27 cellular contexts compared by ENCODE assay signal in genomic region chr13:85312071-85312470, GRCh38.
"Had no signal": no experiment of that assay in that cellular context is flagged by ENCODE, and none has a peak within 500 bp of the region (broad histone marks: within the 10 kb centered on the region; RNA-seq: fewer than 3 reads in every experiment).

No MANE protein-coding gene starts in this region.

- FAIRE-seq: endothelial cell of umbilical vein had no signal

- H3K27me3 Mint-ChIP-seq: activated CD4-positive, alpha-beta memory T cell treated with anti-CD3 and anti-CD28 coated beads for 36 hours; activated CD4-positive, alpha-beta T cell treated with anti-CD3 and anti-CD28 coated beads, Interleukin-2, amount 10 ng/mL, durations not matched to agents 24 days and 14 days; activated naive CD4-positive, alpha-beta T cell treated with anti-CD3 and anti-CD28 coated beads, Interleukin-2, amount 50 U/mL, for 24 hours; activated naive CD8-positive, alpha-beta T cell treated with anti-CD3 and anti-CD28 coated beads, Interleukin-2, amount 50 U/mL, for 24 hours; activated T-cell treated with anti-CD3 and anti-CD28 coated beads, Interleukin-2, amount 50 U/mL, for 24 hours; progenitor cell of endocrine pancreas; stimulated activated memory B cell treated with anti-CD40 and anti-IgM and Interleukin-4, amounts not matched to agents 10 μg/mL and 1 μg/mL and 100 μg/mL, for 72 hours had no signal

- H3K4me1 Mint-ChIP-seq: activated CD4-positive, alpha-beta T cell treated with anti-CD3 and anti-CD28 coated beads, Interleukin-2, amount 10 ng/mL, durations not matched to agents 24 days and 14 days; activated naive CD4-positive, alpha-beta T cell treated with anti-CD3 and anti-CD28 coated beads, Interleukin-2, amount 50 U/mL, for 24 hours; activated naive CD8-positive, alpha-beta T cell treated with anti-CD3 and anti-CD28 coated beads, Interleukin-2, amount 50 U/mL, for 24 hours; stimulated activated memory B cell treated with anti-CD40 and anti-IgM and Interleukin-4, amounts not matched to agents 10 μg/mL and 1 μg/mL and 100 μg/mL, for 72 hours had no signal

- H3K27ac Mint-ChIP-seq: activated CD4-positive, alpha-beta memory T cell treated with anti-CD3 and anti-CD28 coated beads for 36 hours; activated CD4-positive, alpha-beta T cell treated with anti-CD3 and anti-CD28 coated beads, Interleukin-2, amount 10 ng/mL, durations not matched to agents 24 days and 14 days; activated naive CD4-positive, alpha-beta T cell treated with anti-CD3 and anti-CD28 coated beads, Interleukin-2, amount 50 U/mL, for 24 hours; activated naive CD8-positive, alpha-beta T cell treated with anti-CD3 and anti-CD28 coated beads, Interleukin-2, amount 50 U/mL, for 24 hours; activated T-cell treated with anti-CD3 and anti-CD28 coated beads, Interleukin-2, amount 50 U/mL, for 24 hours; progenitor cell of endocrine pancreas; stimulated activated memory B cell treated with anti-CD40 and anti-IgM and Interleukin-4, amounts not matched to agents 10 μg/mL and 1 μg/mL and 100 μg/mL, for 72 hours had no signal

- H3K36me3 Mint-ChIP-seq: activated CD4-positive, alpha-beta memory T cell treated with anti-CD3 and anti-CD28 coated beads for 36 hours; activated naive CD4-positive, alpha-beta T cell treated with anti-CD3 and anti-CD28 coated beads, Interleukin-2, amount 50 U/mL, for 24 hours; stimulated activated memory B cell treated with anti-CD40 and anti-IgM and Interleukin-4, amounts not matched to agents 10 μg/mL and 1 μg/mL and 100 μg/mL, for 72 hours had no signal

- DNase-seq: activated CD4-positive, alpha-beta memory T cell treated with anti-CD3 and anti-CD28 coated beads for 36 hours; activated CD4-positive, alpha-beta T cell treated with anti-CD3 and anti-CD28 coated beads, Interleukin-2, amount 10 ng/mL, durations not matched to agents 24 days and 14 days; activated CD4-positive, CD25-positive, alpha-beta regulatory T cell treated with anti-CD3 and anti-CD28 coated beads, Interleukin-2, amount 50 U/mL, for 72 hours; activated CD8-positive, alpha-beta memory T cell treated with anti-CD3 and anti-CD28 coated beads, Interleukin-2, amount 50 U/mL, for 48 hours; activated gamma-delta T cell treated with Interleukin-2 at 50 U/mL for 16 hours; activated naive CD8-positive, alpha-beta T cell treated with anti-CD3 and anti-CD28 coated beads, Interleukin-2, amount 50 U/mL, for 24 hours; activated T-cell treated with anti-CD3 and anti-CD28 coated beads, Interleukin-2, amount 50 U/mL, for 24 hours; amygdala; cortex of kidney; foreskin fibroblast; head of caudate nucleus; hippocampal formation; lower lobe of right lung; ovary; stimulated activated CD4-positive, alpha-beta T cell treated with anti-CD3 and anti-CD28 coated beads, Interleukin-4, amount 100 ng/mL, for 4 hours; stimulated activated CD8-positive, alpha-beta memory T cell treated with anti-CD3 and anti-CD28 coated beads, Interleukin-4, amount 100 ng/mL, for 48 hours; stomach; T-helper 2 cell; thyroid gland; upper lobe of right lung had no signal

- H3K9me3 Mint-ChIP-seq: activated CD4-positive, alpha-beta T cell treated with anti-CD3 and anti-CD28 coated beads, Interleukin-2, amount 10 ng/mL, durations not matched to agents 24 days and 14 days had no signal

- H3K4me3 Mint-ChIP-seq: activated CD4-positive, alpha-beta memory T cell treated with anti-CD3 and anti-CD28 coated beads for 36 hours; activated CD4-positive, alpha-beta T cell treated with anti-CD3 and anti-CD28 coated beads, Interleukin-2, amount 10 ng/mL, durations not matched to agents 24 days and 14 days; activated naive CD4-positive, alpha-beta T cell treated with anti-CD3 and anti-CD28 coated beads, Interleukin-2, amount 50 U/mL, for 24 hours; activated naive CD8-positive, alpha-beta T cell treated with anti-CD3 and anti-CD28 coated beads, Interleukin-2, amount 50 U/mL, for 24 hours; activated T-cell treated with anti-CD3 and anti-CD28 coated beads, Interleukin-2, amount 50 U/mL, for 24 hours; stimulated activated memory B cell treated with anti-CD40 and anti-IgM and Interleukin-4, amounts not matched to agents 10 μg/mL and 1 μg/mL and 100 μg/mL, for 72 hours had no signal

- ATAC-seq: activated naive CD8-positive, alpha-beta T cell treated with anti-CD3 and anti-CD28 coated beads, Interleukin-2, amount 50 U/mL, for 24 hours; esophagus mucosa; left lobe of liver; lower lobe of right lung; sciatic nerve; stimulated activated memory B cell treated with anti-CD40 and anti-IgM and Interleukin-4, amounts not matched to agents 10 μg/mL and 1 μg/mL and 100 μg/mL, for 72 hours; upper lobe of right lung had no signal
